In the genomic region with DNA sequence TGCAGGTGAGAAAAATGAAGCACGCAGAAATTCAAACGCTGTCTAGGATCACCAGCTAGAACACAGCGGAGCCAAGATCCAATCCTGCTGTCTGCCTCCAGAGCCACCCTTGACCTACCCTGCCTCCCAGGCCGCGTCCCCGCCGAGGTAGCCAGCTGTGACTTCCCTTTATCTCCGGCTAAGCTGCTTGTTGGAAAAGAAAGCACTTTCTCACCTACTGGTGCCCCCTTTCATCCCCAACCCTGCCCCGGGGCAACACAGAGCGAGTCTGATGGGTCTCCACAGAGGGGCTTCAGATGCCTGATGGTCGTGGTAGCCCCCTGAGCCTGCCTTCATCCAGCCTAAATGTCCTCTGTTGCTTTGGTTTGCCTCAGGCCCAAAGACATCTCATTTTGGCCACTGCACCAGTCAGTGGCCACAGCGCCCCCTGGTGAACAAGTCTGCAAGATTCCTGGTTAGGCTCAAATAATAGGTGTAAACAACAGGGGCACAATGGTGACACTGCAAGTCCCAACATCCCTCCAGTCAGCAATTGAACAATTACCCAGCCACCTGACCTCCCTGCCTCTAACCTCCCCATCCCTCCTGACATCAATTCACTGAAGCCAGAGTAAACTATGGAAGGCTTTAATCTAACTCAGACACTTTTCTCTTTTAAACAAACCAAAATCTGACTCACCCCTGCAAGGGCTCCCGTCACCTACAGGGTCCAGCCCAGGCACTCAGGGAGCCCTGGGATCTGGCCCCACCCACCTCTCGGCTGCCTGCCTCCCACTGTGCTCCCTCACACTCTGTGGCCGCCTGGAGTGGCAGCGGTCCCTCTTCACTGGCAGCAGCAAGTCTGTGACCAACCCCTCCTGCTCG, we compare ENCODE assay signal across 9 cellular contexts. TPM values are rescaled to one million over a fixed set of nuclear protein-coding genes. Genes with fewer than 3 reads are reported as not detected.
A peak's percentile ranks its signal among the peaks of the same experiment; 100 is the strongest.
DNase-seq lines count a peak whose midpoint lies in the region; ATAC-seq and TF ChIP-seq lines count a peak whose summit lies in the region.
"Had no signal": no experiment of that assay in that cellular context is flagged by ENCODE, and none has a peak within 500 bp of the region (broad histone marks: within the 10 kb centered on the region; RNA-seq: fewer than 3 reads in every experiment).

No MANE protein-coding gene starts in this region.

- intact Hi-C loops in left colon (cut with DNase I, micrococcal nuclease) = loop anchor here in 1 of 2 donors (10.0 kb wide), 1 partner anchor 155 kb away; no protein-coding TSS in a partner anchor

- no peaks in the 10 kb centered on the region for H3K27me3 ChIP-seq in BJ (ENCODE audit: control insufficient read depth, insufficient read depth, low read length)

- H3K27ac ChIP-seq in caudate nucleus (ENCODE audit: low read depth, low read length) = no peak overlapping the region

- H3K36me3 ChIP-seq in BJ (ENCODE audit: control insufficient read depth, insufficient read depth, low read length) = peaks cover 1% of the 10 kb centered on the region; the same call in 1 of the 2 replicates

- POLR2A ChIA-PET in BJ (lab: Charles Lee) = interaction anchor here (0.6 kb wide), 1 partner anchor 16 kb away, joined by 7 read pairs; no protein-coding TSS in a partner anchor

- CTCF ChIA-PET in BJ (lab: Yijun Ruan, JAX) = interaction anchor here (0.6 to 2.2 kb wide), 44 partner anchors 10 to 364 kb away, joined by 3 to 14 read pairs (median 4); a partner anchor contains a TSS

- H3K4me3 ChIP-seq in BJ (ENCODE audit: low read depth, low read length) = no peak overlapping the region

- peak; percentile 84 for TF ChIP-seq CTCF in BJ (IDR thresholded peaks at IDR 0.05; ENCODE audit: insufficient read depth, low read depth, low read length)

- DNase-seq in BJ (ENCODE audit: low read depth) (no peak), GM19238 (ENCODE audit: insufficient read length, low spot score) (peak; percentile 65), NCI-H1048 (lab: John Stamatoyannopoulos, UW) (peak; percentile 17), caudate nucleus (lab: John Stamatoyannopoulos, UW) (peak in 43 of 61 donors; percentile 6 to 66 (median 40)), left colon (peak; percentile 59 to 89)
- peak; percentile 16 to 46 (median 37) for DNase-seq in activated CD4-positive, CD25-positive, alpha-beta regulatory T cell (lab: John Stamatoyannopoulos, UW)
- DNase-seq in stimulated activated CD4-positive, alpha-beta T cell treated with anti-CD3 and anti-CD28 coated beads, Interleukin-4, amount 100 ng/mL, for 1 hour = peak; percentile 72

- ATAC-seq in left colon (peak; percentile 49), GM18498 (IDR thresholded peaks at IDR 0.05; ENCODE audit: unreplicated experiment) (no peak)

RNA-seq across cellular contexts. Expression of a gene that starts 27.3 kb away (rescaled TPM):
- polyA plus RNA-seq in BJ (2011; rRNA removed) = 0.16 and 0.18 TPM in 2 replicates
- not detected in 2 replicates for polyA minus RNA-seq in BJ (2011; rRNA and poly(A)+ RNA removed)
- 1 to 10 TPM in 1 of 2 donors, under 1 TPM in 1; 0.55 to 1.3 TPM for total RNA-seq in left colon
- total RNA-seq: T-helper 1 cell treated with Interleukin-12 subunit alpha and Interleukin-12 subunit beta and Interleukin-4 antibody, amounts not matched to agents 30 ng/mL and 1 ng/mL, for 36 hours had no signal

RNA-seq across cellular contexts. Expression of a gene that starts 51.4 kb away (rescaled TPM):
- 57.7 and 63.0 TPM in 2 replicates for polyA plus RNA-seq in BJ (2011; rRNA removed)
- 25.0 and 31.4 TPM in 2 replicates for polyA minus RNA-seq in BJ (2011; rRNA and poly(A)+ RNA removed)
- total RNA-seq in left colon = 1 to 10 TPM; 5.4 to 9.2 TPM
